Comparison of ENCODE assay signal across 12 cellular contexts in genomic region chr6:31567531-31568370, GRCh38. TPM values are rescaled to one million over a fixed set of nuclear protein-coding genes. Genes with fewer than 3 reads are reported as not detected.
DNase-seq lines count a peak whose midpoint lies in the region; ATAC-seq and TF ChIP-seq lines count a peak whose summit lies in the region.
"Had no signal": no experiment of that assay in that cellular context is flagged by ENCODE, and none has a peak within 500 bp of the region (broad histone marks: within the 10 kb centered on the region; RNA-seq: fewer than 3 reads in every experiment).

No MANE protein-coding gene starts in this region.

- no peaks in the 10 kb centered on the region for H3K79me2 ChIP-seq in GM23338 (replicated peaks; ENCODE audit: insufficient read depth)

- H2AK5ac ChIP-seq in mesenchymal stem cell (ENCODE audit: low read length, severe bottlenecking) = no peak overlapping the region

- ATAC-seq in CD4-positive, CD25-positive, alpha-beta regulatory T cell (ENCODE audit: low read depth in 2 of 2) = peak in 1 of 2 donors; percentile 14
- ATAC-seq in GM23338 (peak; percentile 85), left ventricle myocardium superior (no peak), HG02798 (IDR thresholded peaks at IDR 0.05; ENCODE audit: poor library complexity, unreplicated experiment) (no peak)
- ATAC-seq in activated CD8-positive, alpha-beta T cell treated with anti-CD3 and anti-CD28 coated beads, Interleukin-2, amount 10 ng/mL, durations not matched to agents 7 days and 5 days = peak; percentile 4
- ATAC-seq in activated CD4-positive, CD25-positive, alpha-beta regulatory T cell treated with anti-CD3 and anti-CD28 coated beads, Interleukin-2, amount 50 U/mL, for 24 hours = no peak
- ATAC-seq: Panc1 had no signal

- H3K4ac ChIP-seq in mesenchymal stem cell (ENCODE audit: low read depth in 1 of 2, low read length in 2 of 2) = no peak overlapping the region

- no peaks in the 10 kb centered on the region for H3K79me1 ChIP-seq in mesenchymal stem cell (replicated peaks; ENCODE audit: low read length, poor library complexity, severe bottlenecking)

- H2BK15ac ChIP-seq in mesenchymal stem cell (ENCODE audit: low read depth, poor library complexity, severe bottlenecking) = no peak overlapping the region

- H2BK120ac ChIP-seq in mesenchymal stem cell (ENCODE audit: low read depth, low read length) = no peak overlapping the region

- H2BK5ac ChIP-seq in mesenchymal stem cell (ENCODE audit: low read depth, low read length, poor library complexity, severe bottlenecking) = no peak overlapping the region

- H3K4me3 ChIP-seq in CD4-positive, CD25-positive, alpha-beta regulatory T cell (ENCODE audit: low read depth, low read length) = peak overlapping the region; percentile 68
- H3K4me3 ChIP-seq in GM23338 (no peak overlapping the region), mesenchymal stem cell (ENCODE audit: insufficient read depth in 1 of 2, low read depth in 1 of 2, low read length in 2 of 2) (no peak overlapping the region)

- H3K27me3 ChIP-seq in CD4-positive, CD25-positive, alpha-beta regulatory T cell (ENCODE audit: control insufficient read depth, insufficient read depth, low read length) = no peaks in the 10 kb centered on the region
- H3K27me3 ChIP-seq in GM23338 (ENCODE audit: insufficient read depth) (no peaks in the 10 kb centered on the region), mesenchymal stem cell (ENCODE audit: control insufficient read depth in 1 of 2, insufficient read depth in 1 of 2, low read length in 2 of 2) (no peaks in the 10 kb centered on the region)

- POLR2A ChIA-PET in activated CD8-positive, alpha-beta T cell treated with anti-CD3 and anti-CD28 coated beads, Interleukin-2, amount 10 ng/mL, durations not matched to agents 7 days and 5 days (lab: Charles Lee) = interaction anchor here (1.0 to 4.8 kb wide), 8 partner anchors 7 to 29 kb away, joined by 4 to 73 read pairs (median 5); partner anchors contain the start of genes LST1, LTB and NCR3

- H4K20me1 ChIP-seq in GM23338 (replicated peaks; ENCODE audit: insufficient read depth) = no peaks in the 10 kb centered on the region

- no peaks in the 10 kb centered on the region for H3K9me2 ChIP-seq in GM23338 (ENCODE audit: insufficient read depth)

- H2AFZ ChIP-seq in GM23338 (peak overlapping the region; percentile 74; the same call in 1 of the 2 replicates), mesenchymal stem cell (ENCODE audit: low read depth, low read length) (no peak overlapping the region)

- H3K36me3 ChIP-seq in CD4-positive, CD25-positive, alpha-beta regulatory T cell (ENCODE audit: control insufficient read depth, insufficient read depth, low read length) = peaks cover 8% of the 10 kb centered on the region
- H3K36me3 ChIP-seq in GM23338 (ENCODE audit: insufficient read depth) (no peaks in the 10 kb centered on the region), mesenchymal stem cell (ENCODE audit: control insufficient read depth in 1 of 2, insufficient read depth in 2 of 2, low read depth in 1 of 2, low read length in 2 of 2) (no peaks in the 10 kb centered on the region)

- no peak overlapping the region for H4K8ac ChIP-seq in mesenchymal stem cell (ENCODE audit: low read length)

- CTCF ChIA-PET in activated CD8-positive, alpha-beta T cell treated with anti-CD3 and anti-CD28 coated beads, Interleukin-2, amount 10 ng/mL, durations not matched to agents 7 days and 5 days (lab: Charles Lee) = interaction anchor here (0.7 to 24.1 kb wide), 10 partner anchors 8 to 30 kb away, joined by 3 to 504 read pairs (median 6); partner anchors contain the start of genes ATP6V1G2, DDX39B, LTB and NCR3

- H3K4me1 ChIP-seq in CD4-positive, CD25-positive, alpha-beta regulatory T cell (ENCODE audit: control insufficient read depth, insufficient read depth, low read length, poor library complexity, severe bottlenecking) = peaks cover 57% of the 10 kb centered on the region
- H3K4me1 ChIP-seq in GM23338 (ENCODE audit: insufficient read depth) (peaks cover 5% of the 10 kb centered on the region; the same call in 1 of the 2 replicates), mesenchymal stem cell (ENCODE audit: control insufficient read depth, insufficient read depth, low read depth, low read length) (no peaks in the 10 kb centered on the region)
- H3K4me1 ChIP-seq: Caco-2 had no signal

- intact Hi-C loops in left ventricle myocardium superior (cut with micrococcal nuclease) = no loop called here

- H3K9me3 Mint-ChIP-seq in CD4-positive, CD25-positive, alpha-beta regulatory T cell = no peaks in the 10 kb centered on the region
- H3K9me3 Mint-ChIP-seq in GM23338 = no peaks in the 10 kb centered on the region; the same call in 2 of the 3 replicates
- no peaks in the 10 kb centered on the region for H3K9me3 Mint-ChIP-seq in activated CD8-positive, alpha-beta T cell treated with anti-CD3 and anti-CD28 coated beads, Interleukin-2, amount 10 ng/mL, durations not matched to agents 7 days and 5 days (ENCODE audit: insufficient read depth)
- H3K9me3 Mint-ChIP-seq: H9 had no signal

- WGBS in mesenchymal stem cell = 51% methylated on average over 9 of the region's 9 CpGs

- DNase-seq in CD4-positive, CD25-positive, alpha-beta regulatory T cell = peak in 2 of 3 donors; percentile 36 to 68
- no peak for DNase-seq in GM23338 (ENCODE audit: low spot score)
- DNase-seq in activated CD8-positive, alpha-beta T cell treated with anti-CD3 and anti-CD28 coated beads, Interleukin-2, amount 10 ng/mL, durations not matched to agents 7 days and 5 days = no peak
- DNase-seq in mesenchymal stem cell = no peak
- DNase-seq in effector CD8-positive, alpha-beta T cell (lab: John Stamatoyannopoulos, UW) = no peak
- DNase-seq in left ventricle myocardium superior = no peak
- DNase-seq: Caco-2, H9, T1000 had no signal

- peak overlapping the region; percentile 95 for H3K27ac ChIP-seq in CD4-positive, CD25-positive, alpha-beta regulatory T cell (ENCODE audit: insufficient read depth, low read length, poor library complexity, severe bottlenecking)
- 0 out of 2 replicates have a peak overlapping the region, but pooled peaks have one; percentile 15 for H3K27ac ChIP-seq in GM23338 (ENCODE audit: low read depth)
- no peak overlapping the region for H3K27ac ChIP-seq in mesenchymal stem cell (ENCODE audit: low read length, poor library complexity, severe bottlenecking)

- H2BK12ac ChIP-seq in mesenchymal stem cell (ENCODE audit: low read length in 2 of 2) = no peak overlapping the region

- H3K27ac Mint-ChIP-seq in CD4-positive, CD25-positive, alpha-beta regulatory T cell = peak overlapping the region; percentile 89 to 98 (median 94)
- H3K27ac Mint-ChIP-seq in GM23338 = no peak overlapping the region
- H3K27ac Mint-ChIP-seq in activated CD8-positive, alpha-beta T cell treated with anti-CD3 and anti-CD28 coated beads, Interleukin-2, amount 10 ng/mL, durations not matched to agents 7 days and 5 days = peak overlapping the region; percentile 56

- peaks cover 24 to 89% (median 61%) of the 10 kb centered on the region in 4 donors for H3K4me1 Mint-ChIP-seq in CD4-positive, CD25-positive, alpha-beta regulatory T cell
- H3K4me1 Mint-ChIP-seq in GM23338 = peaks cover 8% of the 10 kb centered on the region
- H3K4me1 Mint-ChIP-seq in activated CD8-positive, alpha-beta T cell treated with anti-CD3 and anti-CD28 coated beads, Interleukin-2, amount 10 ng/mL, durations not matched to agents 7 days and 5 days (ENCODE audit: low read depth) = peaks cover 55% of the 10 kb centered on the region

- peaks cover 28% of the 10 kb centered on the region for H3K36me3 Mint-ChIP-seq in CD4-positive, CD25-positive, alpha-beta regulatory T cell
- H3K36me3 Mint-ChIP-seq in GM23338 (ENCODE audit: low read depth) = no peaks in the 10 kb centered on the region
- H3K36me3 Mint-ChIP-seq in activated CD8-positive, alpha-beta T cell treated with anti-CD3 and anti-CD28 coated beads, Interleukin-2, amount 10 ng/mL, durations not matched to agents 7 days and 5 days (ENCODE audit: low read depth) = peaks cover 17% of the 10 kb centered on the region

- no peak overlapping the region for H3K14ac ChIP-seq in mesenchymal stem cell (ENCODE audit: low read length in 2 of 2)

- H4K91ac ChIP-seq in mesenchymal stem cell (ENCODE audit: low read length) = peak overlapping the region; percentile 18

- no peak overlapping the region for H3K9ac ChIP-seq in mesenchymal stem cell (ENCODE audit: low read length)

- H3K23ac ChIP-seq in mesenchymal stem cell (ENCODE audit: low read length in 2 of 2) = no peak overlapping the region

- no peak overlapping the region for H3K18ac ChIP-seq in mesenchymal stem cell (ENCODE audit: low read depth in 1 of 2, low read length in 2 of 2)

- H3F3A ChIP-seq in GM23338 (replicated peaks; ENCODE audit: low read depth) = 0 out of 2 replicates have a peak, but pooled peaks cover 2% of the 10 kb centered on the region

- H3K4me2 ChIP-seq in GM23338 (no peak overlapping the region), mesenchymal stem cell (ENCODE audit: low read length, poor library complexity, severe bottlenecking) (no peak overlapping the region)

- peak overlapping the region in 3 of 4 donors; percentile 50 to 88 (median 82) for H3K4me3 Mint-ChIP-seq in CD4-positive, CD25-positive, alpha-beta regulatory T cell
- H3K4me3 Mint-ChIP-seq in GM23338 = no peak overlapping the region
- peak overlapping the region; percentile 9 for H3K4me3 Mint-ChIP-seq in activated CD8-positive, alpha-beta T cell treated with anti-CD3 and anti-CD28 coated beads, Interleukin-2, amount 10 ng/mL, durations not matched to agents 7 days and 5 days
- H3K4me3 Mint-ChIP-seq: H9 had no signal

- TF ChIP-seq CTCF in GM23338 (conservative IDR thresholded peaks at IDR 0.05; ENCODE audit: low read depth in 2 of 2) = no peak

- H3K27me3 Mint-ChIP-seq in CD4-positive, CD25-positive, alpha-beta regulatory T cell = peaks cover 10% of the 10 kb centered on the region
- H3K27me3 Mint-ChIP-seq in GM23338 (ENCODE audit: insufficient read depth, low read depth, poor library complexity) = peaks cover 7% of the 10 kb centered on the region
- H3K27me3 Mint-ChIP-seq in activated CD8-positive, alpha-beta T cell treated with anti-CD3 and anti-CD28 coated beads, Interleukin-2, amount 10 ng/mL, durations not matched to agents 7 days and 5 days (ENCODE audit: low read depth) = peaks cover 22% of the 10 kb centered on the region

- no peaks in the 10 kb centered on the region for H3K9me3 ChIP-seq in CD4-positive, CD25-positive, alpha-beta regulatory T cell (ENCODE audit: control insufficient read depth in 2 of 2, low read length in 2 of 2)
- no peaks in the 10 kb centered on the region for H3K9me3 ChIP-seq in mesenchymal stem cell (ENCODE audit: control insufficient read depth, low read length)
- H3K9me3 ChIP-seq: Caco-2 had no signal

RNA-seq across cellular contexts. Expression of gene LTA, which starts 4.3 kb away (rescaled TPM):
- total RNA-seq in CD4-positive, CD25-positive, alpha-beta regulatory T cell = 15.6 TPM
- 10 to 100 TPM; 12.8 to 20.0 (median 13.9) TPM for polyA plus RNA-seq in CD4-positive, CD25-positive, alpha-beta regulatory T cell
- not detected in 2 replicates for total RNA-seq in GM23338 (2014; rRNA removed; shearing (Covaris generic))
- not detected in 2 replicates for polyA plus RNA-seq in GM23338 (2016; fragmentation: Nextera tagmentation; extraction: Ambion mirVana)
- 10 to 100 TPM; 19.4 to 24.6 TPM for total RNA-seq in activated CD8-positive, alpha-beta T cell treated with anti-CD3 and anti-CD28 coated beads, Interleukin-2, amount 10 ng/mL, durations not matched to agents 7 days and 5 days
- polyA plus RNA-seq in mesenchymal stem cell (2013, experiment 1 of 2) = 0.06 TPM
- not detected for polyA plus RNA-seq in mesenchymal stem cell (2013, experiment 2 of 2)
- total RNA-seq in left ventricle myocardium superior = not detected
- total RNA-seq: Caco-2, H9 had no signal

RNA-seq across cellular contexts. Expression of gene TNF, which starts 7.6 kb away (rescaled TPM):
- total RNA-seq in CD4-positive, CD25-positive, alpha-beta regulatory T cell = 21.8 TPM
- polyA plus RNA-seq in CD4-positive, CD25-positive, alpha-beta regulatory T cell = 1 to 10 TPM in 3 of 4 donors, under 1 TPM in 1; 0.48 to 3.1 (median 2.2) TPM
- total RNA-seq in GM23338 (2014; rRNA removed; shearing (Covaris generic)) = not detected in 2 replicates
- polyA plus RNA-seq in GM23338 (2016; fragmentation: Nextera tagmentation; extraction: Ambion mirVana) = 0.11 TPM in 1 of 2 replicates, not detected in the other
- 10 to 100 TPM; 53.4 to 55.0 TPM for total RNA-seq in activated CD8-positive, alpha-beta T cell treated with anti-CD3 and anti-CD28 coated beads, Interleukin-2, amount 10 ng/mL, durations not matched to agents 7 days and 5 days
- not detected for polyA plus RNA-seq in mesenchymal stem cell (2013, experiment 1 of 2)
- polyA plus RNA-seq in mesenchymal stem cell (2013, experiment 2 of 2) = 0.03 TPM
- 0.35 TPM for total RNA-seq in left ventricle myocardium superior
- total RNA-seq: Caco-2, H9 had no signal

RNA-seq across cellular contexts. Expression of gene LTB, which starts 14.5 kb away (rescaled TPM):
- total RNA-seq in CD4-positive, CD25-positive, alpha-beta regulatory T cell = 493 TPM
- 1,000 to 10,000 TPM; 1,104 to 1,480 (median 1,402) TPM for polyA plus RNA-seq in CD4-positive, CD25-positive, alpha-beta regulatory T cell
- total RNA-seq in GM23338 (2014; rRNA removed; shearing (Covaris generic)) = not detected in 2 replicates
- 0.83 and 1.7 TPM in 2 replicates for polyA plus RNA-seq in GM23338 (2016; fragmentation: Nextera tagmentation; extraction: Ambion mirVana)
- total RNA-seq in activated CD8-positive, alpha-beta T cell treated with anti-CD3 and anti-CD28 coated beads, Interleukin-2, amount 10 ng/mL, durations not matched to agents 7 days and 5 days = 100 to 1,000 TPM; 613 to 618 TPM
- 0.35 TPM for polyA plus RNA-seq in mesenchymal stem cell (2013, experiment 1 of 2)
- polyA plus RNA-seq in mesenchymal stem cell (2013, experiment 2 of 2) = 0.05 TPM
- total RNA-seq in left ventricle myocardium superior = 0.40 TPM
- total RNA-seq: Caco-2, H9 had no signal

RNA-seq across cellular contexts. Expression of gene LST1, which starts 18.3 kb away (rescaled TPM):
- total RNA-seq in CD4-positive, CD25-positive, alpha-beta regulatory T cell = 12.9 TPM
- polyA plus RNA-seq in CD4-positive, CD25-positive, alpha-beta regulatory T cell = 10 to 100 TPM in 1 of 4 donors, 1 to 10 TPM in 3; 8.0 to 10.9 (median 8.7) TPM
- not detected in 2 replicates for total RNA-seq in GM23338 (2014; rRNA removed; shearing (Covaris generic))
- polyA plus RNA-seq in GM23338 (2016; fragmentation: Nextera tagmentation; extraction: Ambion mirVana) = 0.37 TPM in 1 of 2 replicates, not detected in the other
- total RNA-seq in activated CD8-positive, alpha-beta T cell treated with anti-CD3 and anti-CD28 coated beads, Interleukin-2, amount 10 ng/mL, durations not matched to agents 7 days and 5 days = 100 to 1,000 TPM; 125 to 139 TPM
- 0.30 TPM for polyA plus RNA-seq in mesenchymal stem cell (2013, experiment 1 of 2)
- not detected for polyA plus RNA-seq in mesenchymal stem cell (2013, experiment 2 of 2)
- 6.9 TPM for total RNA-seq in left ventricle myocardium superior
- total RNA-seq: Caco-2, H9 had no signal

RNA-seq across cellular contexts. Expression of gene NFKBIL1, which starts 20.3 kb away (rescaled TPM):
- total RNA-seq in CD4-positive, CD25-positive, alpha-beta regulatory T cell = 4.6 TPM
- polyA plus RNA-seq in CD4-positive, CD25-positive, alpha-beta regulatory T cell = 1 to 10 TPM; 4.7 to 9.4 (median 6.9) TPM
- total RNA-seq in GM23338 (2014; rRNA removed; shearing (Covaris generic)) = 10.1 and 12.3 TPM in 2 replicates
- 8.4 and 9.6 TPM in 2 replicates for polyA plus RNA-seq in GM23338 (2016; fragmentation: Nextera tagmentation; extraction: Ambion mirVana)
- total RNA-seq in activated CD8-positive, alpha-beta T cell treated with anti-CD3 and anti-CD28 coated beads, Interleukin-2, amount 10 ng/mL, durations not matched to agents 7 days and 5 days = 10 to 100 TPM; 13.5 to 14.2 TPM
- polyA plus RNA-seq in mesenchymal stem cell (2013, experiment 1 of 2) = 19.3 TPM
- polyA plus RNA-seq in mesenchymal stem cell (2013, experiment 2 of 2) = 17.1 TPM
- total RNA-seq in left ventricle myocardium superior = 12.7 TPM

Comparison
In these comparisons a context has a peak if more than half of its experiments do, and no peak if none do; other contexts are left out.
1. ATAC-seq: peak in GM23338 (single experiment) and activated CD8-positive, alpha-beta T cell treated with anti-CD3 and anti-CD28 coated beads, Interleukin-2, amount 10 ng/mL, durations not matched to agents 7 days and 5 days (single experiment); none in activated CD4-positive, CD25-positive, alpha-beta regulatory T cell treated with anti-CD3 and anti-CD28 coated beads, Interleukin-2, amount 50 U/mL, for 24 hours (0 of 2), left ventricle myocardium superior (single experiment) and HG02798 (single experiment).
2. DNase-seq: peak in CD4-positive, CD25-positive, alpha-beta regulatory T cell (2 of 3); none in GM23338 (single experiment), activated CD8-positive, alpha-beta T cell treated with anti-CD3 and anti-CD28 coated beads, Interleukin-2, amount 10 ng/mL, durations not matched to agents 7 days and 5 days (single experiment), mesenchymal stem cell (single experiment), effector CD8-positive, alpha-beta T cell (single experiment) and left ventricle myocardium superior (single experiment).
3. RNA of gene LTA, which starts 4.3 kb away (total RNA-seq): 19.4 to 24.6 TPM in activated CD8-positive, alpha-beta T cell treated with anti-CD3 and anti-CD28 coated beads, Interleukin-2, amount 10 ng/mL, durations not matched to agents 7 days and 5 days and 15.6 TPM in CD4-positive, CD25-positive, alpha-beta regulatory T cell (single experiment); not detected in GM23338 and not detected in left ventricle myocardium superior (single experiment); every median in the first group is over 10 times any median in the second.
4. RNA of gene TNF, which starts 7.6 kb away (total RNA-seq): 53.4 to 55.0 TPM in activated CD8-positive, alpha-beta T cell treated with anti-CD3 and anti-CD28 coated beads, Interleukin-2, amount 10 ng/mL, durations not matched to agents 7 days and 5 days and 21.8 TPM in CD4-positive, CD25-positive, alpha-beta regulatory T cell (single experiment); 0.35 TPM in left ventricle myocardium superior (single experiment) and not detected in GM23338; every median in the first group is over 10 times any median in the second.
5. RNA of gene LTB, which starts 14.5 kb away (total RNA-seq): 613 to 618 TPM in activated CD8-positive, alpha-beta T cell treated with anti-CD3 and anti-CD28 coated beads, Interleukin-2, amount 10 ng/mL, durations not matched to agents 7 days and 5 days and 493 TPM in CD4-positive, CD25-positive, alpha-beta regulatory T cell (single experiment); 0.40 TPM in left ventricle myocardium superior (single experiment) and not detected in GM23338; every median in the first group is over 100 times any median in the second.